19 cellular contexts compared by ENCODE assay signal in the genomic region with DNA sequence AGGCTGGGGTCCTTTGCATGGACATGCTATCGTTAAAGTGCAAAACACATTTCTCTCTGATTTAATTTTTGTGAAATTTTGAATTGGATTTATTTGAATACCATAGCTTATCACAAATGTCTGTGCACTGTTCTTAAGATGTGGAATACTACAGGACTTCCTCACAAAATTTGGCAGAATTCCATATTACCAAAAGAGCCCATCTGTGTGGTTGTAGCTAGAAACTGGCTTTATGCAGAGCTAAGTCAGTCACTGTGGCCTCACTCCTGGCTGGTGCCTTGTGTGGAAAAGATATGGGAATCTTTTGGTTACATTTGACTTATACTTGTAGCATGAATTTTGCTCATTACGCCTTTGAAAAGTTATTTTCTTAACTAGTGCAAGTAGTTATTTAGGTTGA.
"Had no signal": no experiment of that assay in that cellular context is flagged by ENCODE, and none has a peak within 500 bp of the region (broad histone marks: within the 10 kb centered on the region; RNA-seq: fewer than 3 reads in every experiment).

No MANE protein-coding gene starts in this region.

- H3K27ac ChIP-seq: coronary artery, heart left ventricle, ovary, stomach had no signal

- H3K4me3 ChIP-seq: coronary artery, heart left ventricle, ovary, stomach had no signal

- H3K9me3 Mint-ChIP-seq: endodermal cell; naive thymus-derived CD4-positive, alpha-beta T cell had no signal

- H3K27me3 ChIP-seq: heart left ventricle, ovary, stomach had no signal

- H3K36me3 ChIP-seq: ovary had no signal

- H3K4me3 Mint-ChIP-seq: endodermal cell; naive thymus-derived CD4-positive, alpha-beta T cell had no signal

- H3K4me1 ChIP-seq: heart left ventricle had no signal

- H3K4me1 Mint-ChIP-seq: endodermal cell had no signal

- FAIRE-seq: frontal cortex, small intestine had no signal

- H3K27ac Mint-ChIP-seq: endodermal cell; naive thymus-derived CD4-positive, alpha-beta T cell; progenitor cell of endocrine pancreas had no signal

- DNase-seq: effector CD4-positive, alpha-beta T cell; endodermal cell; erythroblast; heart left ventricle; hippocampal formation; kidney glomerular epithelial cell; naive thymus-derived CD4-positive, alpha-beta T cell; nucleus accumbens; ovary; right cardiac atrium; small intestine; stimulated activated CD4-positive, alpha-beta T cell treated with anti-CD3 and anti-CD28 coated beads, Interleukin-12 subunit alpha, Interleukin-12 subunit beta, amount 100 ng/mL, for 4 hours; stimulated activated naive CD4-positive, alpha-beta T cell; stomach; substantia nigra; trophoblast cell had no signal

- H3K9me3 ChIP-seq: heart left ventricle, ovary, stomach had no signal

- ATAC-seq: heart left ventricle; naive thymus-derived CD4-positive, alpha-beta T cell; right cardiac atrium had no signal

- H3K27me3 Mint-ChIP-seq: naive thymus-derived CD4-positive, alpha-beta T cell; progenitor cell of endocrine pancreas had no signal
